In the genomic region with DNA sequence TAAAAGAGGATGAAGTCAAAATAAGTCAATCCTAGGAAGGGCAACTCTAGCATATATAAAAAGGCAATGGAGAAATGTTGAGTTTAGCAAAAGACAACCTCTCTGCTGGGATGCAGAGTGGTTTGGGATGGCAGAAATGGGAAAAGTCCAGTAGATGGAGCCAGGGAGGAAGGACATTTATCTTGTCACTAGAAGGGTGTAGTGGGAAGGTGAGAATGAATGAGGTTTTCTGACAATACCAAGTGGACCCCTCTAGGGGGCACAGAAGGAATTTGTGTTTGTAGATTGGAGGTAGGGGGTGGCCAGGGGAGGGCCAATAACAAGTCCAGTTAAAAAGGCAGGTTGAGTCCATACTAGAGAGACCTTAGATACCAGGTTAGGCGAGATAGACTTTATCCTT, we compare ENCODE assay signal across 14 cellular contexts.
A peak's percentile ranks its signal among the peaks of the same experiment; 100 is the strongest.
DNase-seq lines count a peak whose midpoint lies in the region; ATAC-seq, FAIRE-seq and TF ChIP-seq lines count a peak whose summit lies in the region.
"Had no signal": no experiment of that assay in that cellular context is flagged by ENCODE, and none has a peak within 500 bp of the region (broad histone marks: within the 10 kb centered on the region; RNA-seq: fewer than 3 reads in every experiment).

No MANE protein-coding gene starts in this region.

- no peaks in the 10 kb centered on the region for H3K4me1 ChIP-seq in right lobe of liver
- H3K4me1 ChIP-seq: body of pancreas had no signal

- DNase-seq in DMS 273 (lab: John Stamatoyannopoulos, UW; ENCODE audit: unreplicated experiment) = peak; percentile 7
- DNase-seq in DMS 273 treated with DMSO at 0.1 percent for 48 hours (lab: John Stamatoyannopoulos, UW) = no peak
- DNase-seq in M059J (ENCODE audit: low read depth) = peak; percentile 34
- DNase-seq in bronchial epithelial cell (ENCODE audit: low read depth) = peak; percentile 5
- DNase-seq in right lobe of liver = no peak
- no peak for DNase-seq in occipital lobe (lab: John Stamatoyannopoulos, UW)
- DNase-seq: activated T-cell treated with anti-CD3 and anti-CD28 coated beads, Interleukin-2, amount 50 U/mL, for 72 hours; body of pancreas had no signal

- no peak for FAIRE-seq in bronchial epithelial cell (lab: Jason Lieb, UNC)
- FAIRE-seq: A204.1, G401.6, TTC549 had no signal

- H3K27me3 ChIP-seq in bronchial epithelial cell (ENCODE audit: control insufficient read depth, insufficient read depth, low read length) = no peaks in the 10 kb centered on the region
- H3K27me3 ChIP-seq in right lobe of liver = no peaks in the 10 kb centered on the region
- H3K27me3 ChIP-seq: body of pancreas had no signal

- WGBS in right lobe of liver (ENCODE audit: insufficient coverage, low coverage, low lambda C conversion rate, missing lambda C conversion rate) = 78% methylated on average over 1 of the region's 1 CpG

- ATAC-seq in right lobe of liver = peak; percentile 54 to 71 (median 62)
- ATAC-seq in HG02798 (IDR thresholded peaks at IDR 0.05; ENCODE audit: poor library complexity, unreplicated experiment) = no peak
- ATAC-seq in HG02981 (IDR thresholded peaks at IDR 0.05; ENCODE audit: unreplicated experiment) = no peak
- ATAC-seq: activated T-cell treated with anti-CD3 and anti-CD28 coated beads, Interleukin-2, amount 50 U/mL, for 72 hours; body of pancreas had no signal

- intact Hi-C loops in right lobe of liver (cut with DNase I) = no loop called here

- H3K36me3 ChIP-seq in bronchial epithelial cell (ENCODE audit: control insufficient read depth, insufficient read depth, low read length) (no peaks in the 10 kb centered on the region), right lobe of liver (no peaks in the 10 kb centered on the region)

- no peaks in the 10 kb centered on the region for H3K9me3 ChIP-seq in right lobe of liver
- H3K9me3 ChIP-seq: body of pancreas had no signal

- H3K27ac ChIP-seq in right lobe of liver = no peak overlapping the region
- H3K27ac ChIP-seq: body of pancreas had no signal

- TF ChIP-seq CTCF in bronchial epithelial cell (IDR thresholded peaks at IDR 0.05; ENCODE audit: insufficient read depth, low read length, severe bottlenecking) = peak; percentile 32
- TF ChIP-seq CTCF in right lobe of liver (IDR thresholded peaks at IDR 0.05) = peak; percentile 29 to 55 (median 38)

- TF ChIP-seq POLR2A in right lobe of liver (IDR thresholded peaks at IDR 0.05) = no peak

- H3K4me3 ChIP-seq in bronchial epithelial cell (ENCODE audit: low read depth, low read length) = no peak overlapping the region
- no peak overlapping the region for H3K4me3 ChIP-seq in right lobe of liver
- H3K4me3 ChIP-seq: body of pancreas, lung had no signal

Comparison
In these comparisons a context has a peak if more than half of its experiments do, and no peak if none do; other contexts are left out.
1. DNase-seq: peak in DMS 273 (single experiment), M059J (single experiment) and bronchial epithelial cell (single experiment); none in DMS 273 treated with DMSO at 0.1 percent for 48 hours (single experiment), right lobe of liver (0 of 3) and occipital lobe (single experiment).
2. ATAC-seq: peak in right lobe of liver (4 of 4); none in HG02798 (single experiment) and HG02981 (single experiment).